6 cellular contexts compared by ENCODE assay signal in genomic region chr5:41954286-41954685, GRCh38.
"Had no signal": no experiment of that assay in that cellular context is flagged by ENCODE, and none has a peak within 500 bp of the region (broad histone marks: within the 10 kb centered on the region; RNA-seq: fewer than 3 reads in every experiment).

No MANE protein-coding gene starts in this region.

- H3K4me3 ChIP-seq: GM23248 had no signal

- DNase-seq: GM23248, H9, HCEC 1CT had no signal

- H2AFZ ChIP-seq: GM23248 had no signal

- H3K9ac ChIP-seq: GM23248 had no signal

- ATAC-seq: HepG2 had no signal

- FAIRE-seq: H1, H54, HepG2 had no signal

- H3K27ac ChIP-seq: GM23248 had no signal
